ENCODE assay signal across 6 cellular contexts in genomic region chr3:169811606-169812123, GRCh38. TPM values are rescaled to one million over a fixed set of nuclear protein-coding genes. Genes with fewer than 3 reads are reported as not detected.
A peak's percentile ranks its signal among the peaks of the same experiment; 100 is the strongest.
DNase-seq lines count a peak whose midpoint lies in the region; ATAC-seq, FAIRE-seq and TF ChIP-seq lines count a peak whose summit lies in the region.

No MANE protein-coding gene starts in this region.

- H3K4me3 ChIP-seq in HUES48 (ENCODE audit: low read depth, low read length) (peak overlapping the region; percentile 70), kidney (ENCODE audit: low read length in 2 of 2) (peak overlapping the region; percentile 74 to 76)

- H3K4me1 ChIP-seq in HUES48 (ENCODE audit: control insufficient read depth, insufficient read depth, low read length): peaks cover 13% of the 10 kb centered on the region
- H3K4me1 ChIP-seq in kidney (ENCODE audit: control insufficient read depth in 1 of 2, insufficient read depth in 1 of 2, low read depth in 1 of 2, low read length in 2 of 2): peaks cover 5 to 12% of the 10 kb centered on the region in 2 donors

- peaks cover 27% of the 10 kb centered on the region for H3K4me1 Mint-ChIP-seq in activated T-cell treated with anti-CD3 and anti-CD28 coated beads, Interleukin-2, amount 50 U/mL, for 72 hours (ENCODE audit: low read depth)

- H3K9ac ChIP-seq in HUES48 (ENCODE audit: low read depth, low read length) (no peak overlapping the region), kidney (ENCODE audit: low read length in 2 of 2) (peak overlapping the region; percentile 72 to 75)

- peak in 1 of 2 donors; percentile 1 for ATAC-seq in activated T-cell treated with anti-CD3 and anti-CD28 coated beads, Interleukin-2, amount 50 U/mL, for 72 hours (replicated peaks in 1 of 2)
- ATAC-seq in GM21576 (IDR thresholded peaks at IDR 0.05; ENCODE audit: unreplicated experiment) (no peak), GM18907 (IDR thresholded peaks at IDR 0.05; ENCODE audit: unreplicated experiment) (no peak)

- H3K27me3 ChIP-seq in HUES48 (ENCODE audit: control insufficient read depth, insufficient read depth, low read length): peaks cover 14% of the 10 kb centered on the region

- intact Hi-C loops in kidney (cut with DNase I): no loop called here

- H3K9me3 Mint-ChIP-seq in activated T-cell treated with anti-CD3 and anti-CD28 coated beads, Interleukin-2, amount 50 U/mL, for 72 hours: peaks cover 5 to 6% of the 10 kb centered on the region in 2 donors

- H3K36me3 ChIP-seq in HUES48 (ENCODE audit: control insufficient read depth, insufficient read depth, low read length) (no peaks in the 10 kb centered on the region), kidney (ENCODE audit: control insufficient read depth in 1 of 2, insufficient read depth in 2 of 2, low read length in 2 of 2) (no peaks in the 10 kb centered on the region)

- H3K27ac Mint-ChIP-seq in activated T-cell treated with anti-CD3 and anti-CD28 coated beads, Interleukin-2, amount 50 U/mL, for 72 hours: peak overlapping the region; percentile 57

- H3K36me3 Mint-ChIP-seq in activated T-cell treated with anti-CD3 and anti-CD28 coated beads, Interleukin-2, amount 50 U/mL, for 72 hours (ENCODE audit: insufficient read depth in 2 of 2): peaks cover 6 to 10% of the 10 kb centered on the region in 2 donors

- H3K9me3 ChIP-seq in HUES48 (ENCODE audit: control insufficient read depth, insufficient read depth, low read length) (peaks cover 4% of the 10 kb centered on the region; the same call in 1 of the 2 replicates), kidney (ENCODE audit: control insufficient read depth in 1 of 2, low read length in 2 of 2) (peaks cover 0 to 7% of the 10 kb centered on the region in 2 donors)

- H3K27ac ChIP-seq in HUES48 (ENCODE audit: low read depth, low read length): no peak overlapping the region
- H3K27ac ChIP-seq in kidney (ENCODE audit: low read depth in 2 of 2, low read length in 2 of 2): peak overlapping the region; percentile 27 to 56

- H3K27me3 Mint-ChIP-seq in activated T-cell treated with anti-CD3 and anti-CD28 coated beads, Interleukin-2, amount 50 U/mL, for 72 hours (ENCODE audit: low read depth): no peaks in the 10 kb centered on the region

- FAIRE-seq in kidney (lab: Jason Lieb, UNC): no peak

- peak overlapping the region; percentile 90 to 91 for H3K4me3 Mint-ChIP-seq in activated T-cell treated with anti-CD3 and anti-CD28 coated beads, Interleukin-2, amount 50 U/mL, for 72 hours

- no peak for TF ChIP-seq CTCF in kidney (IDR thresholded peaks at IDR 0.05; ENCODE audit: borderline replicate concordance, extremely low read depth, insufficient read depth)

- peak; percentile 41 for DNase-seq in AG08395 (ENCODE audit: low spot score)
- peak in 1 of 2 donors; percentile 12 for DNase-seq in activated T-cell treated with anti-CD3 and anti-CD28 coated beads, Interleukin-2, amount 50 U/mL, for 72 hours
- DNase-seq in kidney: no peak

RNA-seq across cellular contexts. Expression of gene LRRIQ4, which starts 1.0 kb away (rescaled TPM):
- under 1 TPM in 1 of 2 donors, not detected in 1; 0.22 TPM for total RNA-seq in activated T-cell treated with anti-CD3 and anti-CD28 coated beads, Interleukin-2, amount 50 U/mL, for 72 hours
- not detected for total RNA-seq in kidney
- not detected for polyA plus RNA-seq in kidney (ENCODE audit: insufficient read depth, low read depth, low replicate concordance)

RNA-seq across cellular contexts. Expression of gene LRRC34, which starts 1.0 kb away (rescaled TPM):
- 1 to 10 TPM; 4.5 to 6.3 TPM for total RNA-seq in activated T-cell treated with anti-CD3 and anti-CD28 coated beads, Interleukin-2, amount 50 U/mL, for 72 hours
- total RNA-seq in kidney: 4.0 TPM
- 5.7 TPM for polyA plus RNA-seq in kidney (ENCODE audit: insufficient read depth, low read depth, low replicate concordance)

RNA-seq across cellular contexts. Expression of gene MYNN, which starts 38.5 kb away (rescaled TPM):
- total RNA-seq in activated T-cell treated with anti-CD3 and anti-CD28 coated beads, Interleukin-2, amount 50 U/mL, for 72 hours: 10 to 100 TPM; 15.1 to 16.2 TPM
- 14.7 TPM for total RNA-seq in kidney
- 9.6 TPM for polyA plus RNA-seq in kidney (ENCODE audit: insufficient read depth, low read depth, low replicate concordance)

RNA-seq across cellular contexts. Expression of gene ACTRT3, which starts 42.3 kb away (rescaled TPM):
- under 1 TPM; 0.26 to 0.46 TPM for total RNA-seq in activated T-cell treated with anti-CD3 and anti-CD28 coated beads, Interleukin-2, amount 50 U/mL, for 72 hours
- total RNA-seq in kidney: 2.9 TPM
- polyA plus RNA-seq in kidney (ENCODE audit: insufficient read depth, low read depth, low replicate concordance): 4.5 TPM

RNA-seq across cellular contexts. Expression of gene TERC, which starts 46.8 kb away (rescaled TPM):
- 10 to 100 TPM in 1 of 2 donors, 1 to 10 TPM in 1; 5.6 to 23.0 TPM for total RNA-seq in activated T-cell treated with anti-CD3 and anti-CD28 coated beads, Interleukin-2, amount 50 U/mL, for 72 hours
- total RNA-seq in kidney: 2.1 TPM
- not detected for polyA plus RNA-seq in kidney (ENCODE audit: insufficient read depth, low read depth, low replicate concordance)
